In genomic region chr9:87516222-87516930, GRCh38 we compare ENCODE assay signal across 8 cellular contexts. TPM values are rescaled to one million over a fixed set of nuclear protein-coding genes. Genes with fewer than 3 reads are reported as not detected.
DNase-seq lines count a peak whose midpoint lies in the region; ATAC-seq and TF ChIP-seq lines count a peak whose summit lies in the region.

No MANE protein-coding gene starts in this region.

- DNase-seq in brain pericyte (ENCODE audit: low read depth, low spot score), result peak; percentile 26
- peak; percentile 71 to 91 for DNase-seq in lower leg skin (ENCODE audit: low spot score in 2 of 2)
- peak; percentile 29 to 55 for DNase-seq in tibial nerve (ENCODE audit: low spot score in 2 of 2)
- DNase-seq in activated CD4-positive, alpha-beta T cell treated with anti-CD3 and anti-CD28 coated beads for 4 hours, result no peak

- peaks cover 12% of the 10 kb centered on the region for H3K36me3 ChIP-seq in HUES6 (ENCODE audit: control insufficient read depth, insufficient read depth, low read length)
- no peaks in the 10 kb centered on the region for H3K36me3 ChIP-seq in tibial nerve

- H3K4me3 ChIP-seq in HUES6 (ENCODE audit: low read depth, low read length) (no peak overlapping the region), lower leg skin (ENCODE audit: low read depth, poor library complexity, severe bottlenecking) (no peak overlapping the region), tibial nerve (no peak overlapping the region)

- H3K27ac ChIP-seq in HUES6 (ENCODE audit: low read depth, low read length) (peak overlapping the region; percentile 4; the same call in 1 of the 2 replicates), tibial nerve (peak overlapping the region in 1 of 4 donors; percentile 19)

- TF ChIP-seq EP300 in tibial nerve (IDR thresholded peaks at IDR 0.05), result peak in 1 of 2 donors; percentile 67

- TF ChIP-seq CTCF in lower leg skin (IDR thresholded peaks at IDR 0.05) (no peak), tibial nerve (IDR thresholded peaks at IDR 0.05) (no peak)

- intact Hi-C loops in lower leg skin (cut with DNase I; ENCODE audit: low total_unique reads), result no loop called here

- ATAC-seq in GM19351 (IDR thresholded peaks at IDR 0.05; ENCODE audit: unreplicated experiment), result no peak
- ATAC-seq in HG02798 (IDR thresholded peaks at IDR 0.05; ENCODE audit: poor library complexity, unreplicated experiment), result no peak
- no peak for ATAC-seq in HG03571 (IDR thresholded peaks at IDR 0.05; ENCODE audit: unreplicated experiment)

- H3K9me3 ChIP-seq in HUES6 (ENCODE audit: control insufficient read depth, insufficient read depth, low read depth, low read length) (no peaks in the 10 kb centered on the region), tibial nerve (no peaks in the 10 kb centered on the region)

- H3K4me1 ChIP-seq in HUES6 (ENCODE audit: control insufficient read depth, insufficient read depth, low read length) (peaks cover 43% of the 10 kb centered on the region), tibial nerve (peaks cover 0 to 31% (median 4%) of the 10 kb centered on the region in 4 donors)

- 64 to 78% methylated on average over 12 of the region's 12 CpGs for WGBS in lower leg skin, 2 donors
- WGBS in tibial nerve, 2 donors, result 62 to 68% methylated on average over 12 of the region's 12 CpGs

- TF ChIP-seq POLR2A in lower leg skin (IDR thresholded peaks at IDR 0.05) (no peak), tibial nerve (IDR thresholded peaks at IDR 0.05) (no peak)

- H3K27me3 ChIP-seq in HUES6 (ENCODE audit: control insufficient read depth, insufficient read depth, low read length) (no peaks in the 10 kb centered on the region), tibial nerve (no peaks in the 10 kb centered on the region)

- H3K9ac ChIP-seq in HUES6 (ENCODE audit: low read length), result peak overlapping the region; percentile 27

RNA-seq across cellular contexts. Expression of gene DAPK1, which starts 18.7 kb away (rescaled TPM):
- total RNA-seq in lower leg skin (10 to 100 TPM in 2 of 4 donors, 1 to 10 TPM in 2; 8.8 to 18.3 (median 9.9) TPM), tibial nerve (10 to 100 TPM; 58.8 to 97.3 (median 64.2) TPM)

Comparison
In these comparisons a context has a peak if more than half of its experiments do, and no peak if none do; other contexts are left out.
1. DNase-seq: peak in brain pericyte (single experiment), lower leg skin (2 of 2) and tibial nerve (2 of 2); none in activated CD4-positive, alpha-beta T cell treated with anti-CD3 and anti-CD28 coated beads for 4 hours (0 of 2).